In genomic region chr11:20387262-20388095, GRCh38 we compare ENCODE assay signal across 8 cellular contexts. TPM values are rescaled to one million over a fixed set of nuclear protein-coding genes. Genes with fewer than 3 reads are reported as not detected.
DNase-seq lines count a peak whose midpoint lies in the region; ATAC-seq lines count a peak whose summit lies in the region.

Gene PRMT3 (plus strand): TSS chr11:20387716. CDS start chr11:20387747, 31 bp downstream.

- DNase-seq in COR-L47 (lab: John Stamatoyannopoulos, UW) (peak; percentile 97), HT1080 (ENCODE audit: low read depth) (peak; percentile 96), lung microvascular endothelial cell (ENCODE audit: low read depth in 2 of 2) (peak; percentile 98 to 99)
- peak; percentile 99 for DNase-seq in NK-92 treated with Interleukin-12 subunit alpha and Interleukin-12 subunit beta, amount 100 ng/mL, for 24 hours (lab: John Stamatoyannopoulos, UW)
- peak; percentile 98 for DNase-seq in activated CD8-positive, alpha-beta memory T cell treated with anti-CD3 and anti-CD28 coated beads for 24 hours
- DNase-seq in effector CD4-positive, alpha-beta T cell = peak; percentile 96
- peak; percentile 95 to 98 (median 96) for DNase-seq in stimulated activated CD4-positive, alpha-beta T cell treated with anti-CD3 and anti-CD28 coated beads, TNF-alpha, amount 100 ng/mL, for 4 hours (ENCODE audit: low read depth in 3 of 3)

- ATAC-seq in GM21367 (IDR thresholded peaks at IDR 0.05; ENCODE audit: unreplicated experiment) = peak; percentile 79

RNA-seq across cellular contexts. Expression of gene PRMT3, which starts in this region (rescaled TPM):
- total RNA-seq in HT1080 (2014; rRNA removed; shearing (Covaris generic)) = 37.0 and 37.8 TPM in 2 replicates
- 37.9 and 43.9 TPM in 2 replicates for polyA plus RNA-seq in HT1080 (2015; cell fraction: cytosol; rRNA removed)
- polyA plus RNA-seq in HT1080 (2015; cell fraction: nucleus; rRNA removed) = 43.5 and 44.3 TPM in 2 replicates
- 8.5 TPM in 2 replicates for total RNA-seq in lung microvascular endothelial cell

Comparison
In these comparisons a context has a peak if more than half of its experiments do, and no peak if none do; other contexts are left out.
1. Peak in every context shown above with its lines: DNase-seq and ATAC-seq.